ENCODE assay signal across 22 cellular contexts in the genomic region with DNA sequence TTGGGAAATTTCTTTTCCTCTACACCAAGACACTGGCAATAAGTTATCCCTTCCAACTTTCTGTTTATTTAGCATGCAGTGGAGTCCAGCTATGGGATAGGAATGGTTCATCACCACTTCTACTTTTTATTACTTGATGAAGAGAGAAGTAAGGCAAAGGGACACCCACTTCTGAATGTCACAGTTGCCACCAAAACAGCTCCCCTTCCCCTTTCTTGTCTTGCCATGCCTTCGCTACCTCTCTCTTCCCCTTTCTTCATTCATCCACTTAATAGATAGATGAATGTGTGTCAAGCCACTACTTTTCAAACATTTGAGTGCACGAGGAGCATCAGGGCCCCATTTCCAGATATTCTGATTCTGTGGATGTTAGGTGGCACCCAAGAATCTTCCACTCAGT.
"Had no signal": no experiment of that assay in that cellular context is flagged by ENCODE, and none has a peak within 500 bp of the region (broad histone marks: within the 10 kb centered on the region; RNA-seq: fewer than 3 reads in every experiment).

No MANE protein-coding gene starts in this region.

- FAIRE-seq: endometrium, keratinocyte had no signal

- H3K4me3 ChIP-seq: body of pancreas, colonic mucosa, hepatocyte, left lung, right atrium auricular region, transverse colon had no signal

- H2AFZ ChIP-seq: hepatocyte had no signal

- H3K36me3 Mint-ChIP-seq: natural killer cell had no signal

- H3K27ac Mint-ChIP-seq: activated CD4-positive, alpha-beta memory T cell treated with anti-CD3 and anti-CD28 coated beads, Interleukin-2, amount 10 ng/mL, durations not matched to agents 7 days and 5 days; natural killer cell had no signal

- H3K27ac ChIP-seq: body of pancreas, colonic mucosa, hepatocyte, left lung, neutrophil, right atrium auricular region, transverse colon, WERI-Rb-1 had no signal

- H3K27me3 ChIP-seq: body of pancreas, colonic mucosa, hepatocyte, left lung, neutrophil, right atrium auricular region, transverse colon had no signal

- H3K4me1 ChIP-seq: body of pancreas, colonic mucosa had no signal

- H3K79me2 ChIP-seq: hepatocyte had no signal

- H3K9me3 Mint-ChIP-seq: activated CD4-positive, alpha-beta memory T cell treated with anti-CD3 and anti-CD28 coated beads, Interleukin-2, amount 10 ng/mL, durations not matched to agents 7 days and 5 days; activated T-cell treated with anti-CD3 and anti-CD28 coated beads, Interleukin-2, amount 50 U/mL, for 4 hours; natural killer cell had no signal

- H3K36me3 ChIP-seq: colonic mucosa, neutrophil, transverse colon, WERI-Rb-1 had no signal

- H3K4me1 Mint-ChIP-seq: natural killer cell had no signal

- H3K27me3 Mint-ChIP-seq: activated CD4-positive, alpha-beta memory T cell treated with anti-CD3 and anti-CD28 coated beads, Interleukin-2, amount 10 ng/mL, durations not matched to agents 7 days and 5 days had no signal

- DNase-seq: activated CD4-positive, alpha-beta memory T cell treated with anti-CD3 and anti-CD28 coated beads, Interleukin-2, amount 10 ng/mL, durations not matched to agents 7 days and 5 days; activated CD4-positive, alpha-beta T cell treated with anti-CD3 and anti-CD28 coated beads for 4 hours; activated effector memory CD4-positive, alpha-beta T cell treated with anti-CD3 and anti-CD28 coated beads, Interleukin-2, amount 50 U/mL, for 16 hours; activated T-cell treated with anti-CD3 and anti-CD28 coated beads, Interleukin-2, amount 50 U/mL, for 4 hours; amniotic stem cell; body of pancreas; caudate nucleus; colonic mucosa; left lung; mesenchymal stem cell; natural killer cell; posterior cingulate gyrus; stimulated activated CD4-positive, alpha-beta T cell treated with anti-CD3 and anti-CD28 coated beads, Interleukin-4, amount 100 ng/mL, for 1 hour; stimulated activated naive CD4-positive, alpha-beta T cell treated with Interleukin-2 at 50 U/mL for 16 hours; substantia nigra; transverse colon; WERI-Rb-1 had no signal

- H3K4me2 ChIP-seq: hepatocyte had no signal

- H3K4me3 Mint-ChIP-seq: activated CD4-positive, alpha-beta memory T cell treated with anti-CD3 and anti-CD28 coated beads, Interleukin-2, amount 10 ng/mL, durations not matched to agents 7 days and 5 days; activated T-cell treated with anti-CD3 and anti-CD28 coated beads, Interleukin-2, amount 50 U/mL, for 4 hours; natural killer cell had no signal

- H3K9me3 ChIP-seq: body of pancreas, colonic mucosa, left lung, neutrophil, right atrium auricular region, transverse colon had no signal
